1 cellular context compared by ENCODE assay signal in genomic region chr1:92544756-92545165, GRCh38.
TF ChIP-seq lines count a peak whose summit lies in the region.

No MANE protein-coding gene starts in this region.

TF ChIP-seq in K562, 482 proteins besides CTCF, POLR2A, EP300 and RAD21 (continued from another document):
- TF ChIP-seq GABPB1 (CRISPR knock-in tag; IDR thresholded peaks at IDR 0.05) = peak; percentile 48
- TF ChIP-seq RREB1 (CRISPR knock-in tag; IDR thresholded peaks at IDR 0.05) = no peak
- TF ChIP-seq MYBL2 (IDR thresholded peaks at IDR 0.05; ENCODE audit: low read depth) = peak; percentile 49; the same call in 1 of the 2 replicates
- no peak for TF ChIP-seq MYBL2 (CRISPR knock-in tag; IDR thresholded peaks at IDR 0.05; ENCODE audit: borderline replicate concordance)
- TF ChIP-seq, protein P1, sequence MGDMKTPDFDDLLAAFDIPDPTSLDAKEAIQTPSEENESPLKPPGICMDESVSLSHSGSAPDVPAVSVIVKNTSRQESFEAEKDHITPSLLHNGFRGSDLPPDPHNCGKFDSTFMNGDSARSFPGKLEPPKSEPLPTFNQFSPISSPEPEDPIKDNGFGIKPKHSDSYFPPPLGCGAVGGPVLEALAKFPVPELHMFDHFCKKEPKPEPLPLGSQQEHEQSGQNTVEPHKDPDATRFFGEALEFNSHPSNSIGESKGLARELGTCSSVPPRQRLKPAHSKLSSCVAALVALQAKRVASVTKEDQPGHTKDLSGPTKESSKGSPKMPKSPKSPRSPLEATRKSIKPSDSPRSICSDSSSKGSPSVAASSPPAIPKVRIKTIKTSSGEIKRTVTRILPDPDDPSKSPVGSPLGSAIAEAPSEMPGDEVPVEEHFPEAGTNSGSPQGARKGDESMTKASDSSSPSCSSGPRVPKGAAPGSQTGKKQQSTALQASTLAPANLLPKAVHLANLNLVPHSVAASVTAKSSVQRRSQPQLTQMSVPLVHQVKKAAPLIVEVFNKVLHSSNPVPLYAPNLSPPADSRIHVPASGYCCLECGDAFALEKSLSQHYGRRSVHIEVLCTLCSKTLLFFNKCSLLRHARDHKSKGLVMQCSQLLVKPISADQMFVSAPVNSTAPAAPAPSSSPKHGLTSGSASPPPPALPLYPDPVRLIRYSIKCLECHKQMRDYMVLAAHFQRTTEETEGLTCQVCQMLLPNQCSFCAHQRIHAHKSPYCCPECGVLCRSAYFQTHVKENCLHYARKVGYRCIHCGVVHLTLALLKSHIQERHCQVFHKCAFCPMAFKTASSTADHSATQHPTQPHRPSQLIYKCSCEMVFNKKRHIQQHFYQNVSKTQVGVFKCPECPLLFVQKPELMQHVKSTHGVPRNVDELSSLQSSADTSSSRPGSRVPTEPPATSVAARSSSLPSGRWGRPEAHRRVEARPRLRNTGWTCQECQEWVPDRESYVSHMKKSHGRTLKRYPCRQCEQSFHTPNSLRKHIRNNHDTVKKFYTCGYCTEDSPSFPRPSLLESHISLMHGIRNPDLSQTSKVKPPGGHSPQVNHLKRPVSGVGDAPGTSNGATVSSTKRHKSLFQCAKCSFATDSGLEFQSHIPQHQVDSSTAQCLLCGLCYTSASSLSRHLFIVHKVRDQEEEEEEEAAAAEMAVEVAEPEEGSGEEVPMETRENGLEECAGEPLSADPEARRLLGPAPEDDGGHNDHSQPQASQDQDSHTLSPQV (IDR thresholded peaks at IDR 0.05) = peak; percentile 39; the same call in 1 of the 2 replicates
- TF ChIP-seq CTBP1 (IDR thresholded peaks at IDR 0.05; ENCODE audit: borderline replicate concordance) = peak; percentile 83; the same call in 1 of the 2 replicates
- TF ChIP-seq NR4A1 (CRISPR knock-in tag; IDR thresholded peaks at IDR 0.05) = no peak
- peak; percentile 95 for TF ChIP-seq NR4A1 (tag; IDR thresholded peaks at IDR 0.05)
- TF ChIP-seq ATF4 (CRISPR knock-in tag; IDR thresholded peaks at IDR 0.05) = peak; percentile 82
- TF ChIP-seq FOXA1 (IDR thresholded peaks at IDR 0.05; ENCODE audit: borderline replicate concordance) = no peak
- no peak for TF ChIP-seq POLR2B (IDR thresholded peaks at IDR 0.05; ENCODE audit: low read depth, partially characterized antibody)
TF ChIP-seq in K562: peak in this region for 193.
